8 cellular contexts compared by ENCODE assay signal in the genomic region with DNA sequence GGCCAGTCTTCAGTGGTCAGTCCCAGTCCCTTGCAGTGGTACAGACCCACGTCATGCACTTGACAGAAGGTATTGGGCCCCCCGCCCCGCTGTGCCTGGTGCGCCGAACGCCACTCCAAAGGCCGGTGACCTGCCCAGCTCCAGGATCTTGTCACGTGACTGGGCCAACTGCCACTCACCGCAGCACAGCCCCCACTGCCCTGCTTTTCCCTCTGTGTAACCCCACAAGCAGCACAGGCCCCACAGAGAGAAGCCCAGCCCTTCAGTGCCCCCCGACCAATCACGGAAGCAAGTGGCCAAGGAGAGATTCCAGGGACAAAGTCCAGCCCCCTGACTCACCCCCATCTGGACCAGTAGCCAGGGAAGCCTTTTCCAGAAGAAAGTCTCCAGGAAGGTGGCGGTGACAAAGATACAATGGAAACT. TPM values are rescaled to one million over a fixed set of nuclear protein-coding genes. Genes with fewer than 3 reads are reported as not detected.
DNase-seq lines count a peak whose midpoint lies in the region; ATAC-seq and TF ChIP-seq lines count a peak whose summit lies in the region.

No MANE protein-coding gene starts in this region.

- H3K27ac ChIP-seq in KMS-11 (peak overlapping the region; percentile 45; the same call in 1 of the 2 replicates), adrenal gland (peak overlapping the region in 3 of 5 donors; percentile 44 to 81 (median 47))

- H3K4me1 ChIP-seq in KMS-11 (ENCODE audit: low read depth, poor library complexity, severe bottlenecking) (peaks cover 18% of the 10 kb centered on the region), adrenal gland (replicated peaks in 1 of 2) (peaks cover 0 to 4% of the 10 kb centered on the region in 2 donors), mononuclear cell (ENCODE audit: insufficient read depth, low read length) (peaks cover 97% of the 10 kb centered on the region)

- H3K9me3 ChIP-seq in adrenal gland (replicated peaks in 1 of 3): no peaks in the 10 kb centered on the region
- H3K9me3 ChIP-seq in mononuclear cell (ENCODE audit: low read depth, low read length): no peaks in the 10 kb centered on the region

- intact Hi-C loops in adrenal gland (cut with DNase I): no loop called here

- TF ChIP-seq POLR2A in adrenal gland (IDR thresholded peaks at IDR 0.05): no peak

- DNase-seq in Ammon's horn (ENCODE audit: low spot score): peak; percentile 45
- peak in 1 of 7 donors; percentile 16 for DNase-seq in adrenal gland
- DNase-seq in NCI-H69 (lab: John Stamatoyannopoulos, UW): no peak

- H3K36me3 ChIP-seq in KMS-11 (ENCODE audit: insufficient read depth) (no peaks in the 10 kb centered on the region), adrenal gland (replicated peaks in 1 of 2) (no peaks in the 10 kb centered on the region)

- H3K4me3 ChIP-seq in KMS-11 (IDR thresholded peaks at IDR 0.05; ENCODE audit: insufficient read depth, low read depth, low read length) (no peak overlapping the region), adrenal gland (peak overlapping the region in 1 of 4 donors; percentile 38), mononuclear cell (ENCODE audit: low read length) (peak overlapping the region; percentile 92)

- 38 to 69% (median 52%) methylated on average over 6 to 12 of the region's 12 CpGs for WGBS in adrenal gland, 4 donors

- H4K20me1 ChIP-seq in KMS-11 (ENCODE audit: insufficient read depth): no peaks in the 10 kb centered on the region

- H3K27me3 ChIP-seq in KMS-11 (ENCODE audit: insufficient read depth, low read depth) (no peaks in the 10 kb centered on the region), adrenal gland (no peaks in the 10 kb centered on the region), mononuclear cell (ENCODE audit: insufficient read depth, low read length) (no peaks in the 10 kb centered on the region)

- peak overlapping the region; percentile 53; the same call in 1 of the 2 replicates for H3K9ac ChIP-seq in KMS-11

- ATAC-seq in GM21526 (IDR thresholded peaks at IDR 0.05; ENCODE audit: low FRiP score, unreplicated experiment) (no peak), GM18498 (IDR thresholded peaks at IDR 0.05; ENCODE audit: unreplicated experiment) (no peak)
- no peak for ATAC-seq in activated CD4-positive, CD25-positive, alpha-beta regulatory T cell treated with anti-CD3 and anti-CD28 coated beads, Interleukin-2, amount 50 U/mL, for 24 hours

- H2AFZ ChIP-seq in KMS-11 (ENCODE audit: low read depth): peak overlapping the region; percentile 64; the same call in 1 of the 2 replicates

- no peaks in the 10 kb centered on the region for H3K79me2 ChIP-seq in KMS-11 (ENCODE audit: insufficient read depth, low read depth)

- H3K4me2 ChIP-seq in KMS-11: peak overlapping the region; percentile 51

- TF ChIP-seq CTCF in KMS-11 (conservative IDR thresholded peaks at IDR 0.05; ENCODE audit: low read depth, low read length) (no peak), adrenal gland (IDR thresholded peaks at IDR 0.05) (no peak)

RNA-seq across cellular contexts. Expression of a gene that starts 0.5 kb away (rescaled TPM):
- total RNA-seq in adrenal gland (10 to 100 TPM in 1 of 8 donors, 1 to 10 TPM in 6, under 1 TPM in 1; 0.48 to 11.7 (median 2.0) TPM), mononuclear cell (98.0 TPM)
- polyA plus RNA-seq in adrenal gland: 1 to 10 TPM in 1 of 3 donors, under 1 TPM in 2; 0.57 to 1.8 (median 0.91) TPM

RNA-seq across cellular contexts. Expression of a gene that starts 43.8 kb away (rescaled TPM):
- total RNA-seq in adrenal gland (1 to 10 TPM in 7 of 8 donors, under 1 TPM in 1; 0.66 to 6.1 (median 3.9) TPM), mononuclear cell (31.2 TPM)
- polyA plus RNA-seq in adrenal gland: 1 to 10 TPM; 1.9 to 6.8 (median 4.9) TPM
